Comparison of ENCODE assay signal across 8 cellular contexts in genomic region chr12:47817272-47818006, GRCh38. TPM values are rescaled to one million over a fixed set of nuclear protein-coding genes. Genes with fewer than 3 reads are reported as not detected.
A peak's percentile ranks its signal among the peaks of the same experiment; 100 is the strongest.
DNase-seq lines count a peak whose midpoint lies in the region; ATAC-seq and TF ChIP-seq lines count a peak whose summit lies in the region.

No MANE protein-coding gene starts in this region.

- TF ChIP-seq CTCF in DND-41 (IDR thresholded peaks at IDR 0.05; ENCODE audit: borderline replicate concordance, extremely low read depth, low read length, poor library complexity, severe bottlenecking): peak; percentile 42
- TF ChIP-seq CTCF in PC-3 (conservative IDR thresholded peaks at IDR 0.05; ENCODE audit: low read depth, low read length): peak; percentile 38; the same call in 1 of the 2 replicates
- TF ChIP-seq CTCF in parathyroid adenoma (IDR thresholded peaks at IDR 0.05): peak; percentile 34

- ATAC-seq in DND-41 (ENCODE audit: insufficient read depth, low read depth): no peak
- ATAC-seq in PC-3: no peak
- ATAC-seq in GM19467 (IDR thresholded peaks at IDR 0.05; ENCODE audit: unreplicated experiment): no peak
- no peak for ATAC-seq in HG03025 (IDR thresholded peaks at IDR 0.05; ENCODE audit: low FRiP score, unreplicated experiment)
- ATAC-seq in GM18861 (IDR thresholded peaks at IDR 0.05; ENCODE audit: unreplicated experiment): no peak

- H2AFZ ChIP-seq in DND-41 (ENCODE audit: low read depth, low read length) (no peak overlapping the region), PC-3 (ENCODE audit: low read length) (no peak overlapping the region), parathyroid adenoma (no peak overlapping the region)

- BruUV-seq in PC-3 (replicated peaks; lab: Mats Ljungman, UMichigan): TSS peak; percentile 28

- intact Hi-C loops in PC-3 (cut with micrococcal nuclease): no loop called here

- H4K20me1 ChIP-seq in DND-41 (ENCODE audit: insufficient read depth, low read length) (peaks cover 45% of the 10 kb centered on the region; the same call in 1 of the 2 replicates), PC-3 (ENCODE audit: low read length) (peaks cover 27% of the 10 kb centered on the region; the same call in 1 of the 2 replicates)

- peak overlapping the region; percentile 7; the same call in 1 of the 2 replicates for H3K9ac ChIP-seq in DND-41 (ENCODE audit: low read depth, low read length)
- no peak overlapping the region for H3K9ac ChIP-seq in PC-3 (ENCODE audit: low read length)
- H3K9ac ChIP-seq in parathyroid adenoma: no peak overlapping the region

- peaks cover 2% of the 10 kb centered on the region; the same call in 1 of the 2 replicates for H3K79me2 ChIP-seq in DND-41 (ENCODE audit: insufficient read depth, low read length)
- peaks cover 79% of the 10 kb centered on the region for H3K79me2 ChIP-seq in PC-3 (ENCODE audit: low read length)
- peaks cover 28% of the 10 kb centered on the region for H3K79me2 ChIP-seq in parathyroid adenoma

- no peaks in the 10 kb centered on the region for H3K9me3 ChIP-seq in DND-41 (ENCODE audit: insufficient read depth, low read length, severe bottlenecking)
- H3K9me3 ChIP-seq in PC-3 (ENCODE audit: low read length): no peaks in the 10 kb centered on the region
- H3K9me3 ChIP-seq in parathyroid adenoma (ENCODE audit: control insufficient read depth, low read length): no peaks in the 10 kb centered on the region

- peak overlapping the region; percentile 92; the same call in 1 of the 2 replicates for H3K4me2 ChIP-seq in DND-41 (ENCODE audit: insufficient read depth, low read length)
- H3K4me2 ChIP-seq in PC-3 (ENCODE audit: low read length): peak overlapping the region; percentile 96
- peak overlapping the region; percentile 91 for H3K4me2 ChIP-seq in parathyroid adenoma (ENCODE audit: low read length)

- peaks cover 22% of the 10 kb centered on the region for H3K27me3 ChIP-seq in DND-41 (ENCODE audit: insufficient read depth, low read length, poor library complexity)
- no peaks in the 10 kb centered on the region for H3K27me3 ChIP-seq in PC-3 (ENCODE audit: low read length)
- no peaks in the 10 kb centered on the region for H3K27me3 ChIP-seq in parathyroid adenoma (ENCODE audit: control insufficient read depth, insufficient read depth, low read length)

- peak overlapping the region in 1 of 2 experiments; percentile 0; a peak in 1 of 4 replicates for H3K4me3 ChIP-seq in DND-41 (ENCODE audit: low read depth in 1 of 2, low read length in 2 of 2)
- H3K4me3 ChIP-seq in PC-3 (ENCODE audit: low read length): peak overlapping the region; percentile 86
- H3K4me3 ChIP-seq in parathyroid adenoma (ENCODE audit: low read depth, low read length): peak overlapping the region; percentile 73

- H3K4me1 ChIP-seq in DND-41 (ENCODE audit: insufficient read depth, low read length): peaks cover 57% of the 10 kb centered on the region
- peaks cover 70% of the 10 kb centered on the region for H3K4me1 ChIP-seq in PC-3 (ENCODE audit: insufficient read depth, low read length)
- peaks cover 66% of the 10 kb centered on the region for H3K4me1 ChIP-seq in parathyroid adenoma

- POLR2A ChIA-PET in PC-3 (lab: Charles Lee; ENCODE audit: unreplicated experiment): interaction anchor here (0.5 kb wide), 1 partner anchor 88 kb away, joined by 3 read pairs; the partner anchor contains the start of gene VDR

- CTCF ChIA-PET in PC-3 (lab: Charles Lee): interaction anchor here (2.8 kb wide), 1 partner anchor 21 kb away, joined by 14 read pairs; no protein-coding TSS in a partner anchor

- H3F3A ChIP-seq in PC-3 (ENCODE audit: low read length, unreplicated experiment): no peaks in the 10 kb centered on the region

- no peaks in the 10 kb centered on the region for H3K36me3 ChIP-seq in DND-41 (ENCODE audit: insufficient read depth, low read length)
- peaks cover 10% of the 10 kb centered on the region for H3K36me3 ChIP-seq in PC-3 (ENCODE audit: low read depth, low read length)
- no peaks in the 10 kb centered on the region for H3K36me3 ChIP-seq in parathyroid adenoma (ENCODE audit: control insufficient read depth, insufficient read depth, low read length)

- H3K27ac ChIP-seq in DND-41 (ENCODE audit: low read length) (no peak overlapping the region; the same call in 1 of the 2 replicates), PC-3 (ENCODE audit: low read length) (no peak overlapping the region), epithelial cell of prostate (peak overlapping the region; percentile 91), parathyroid adenoma (peak overlapping the region; percentile 94)

- peak; percentile 41 for DNase-seq in DND-41
- no peak for DNase-seq in PC-3
- no peak for DNase-seq in epithelial cell of prostate (ENCODE audit: low read depth, low spot score)
- DNase-seq in GOT3 (lab: John Stamatoyannopoulos, UW): no peak

- no peaks in the 10 kb centered on the region for H3K9me2 ChIP-seq in PC-3 (replicated peaks; ENCODE audit: low read length)

RNA-seq across cellular contexts. Expression of gene HDAC7, which starts 2.3 kb away (rescaled TPM):
- 44.2 and 59.6 TPM in 2 replicates for total RNA-seq in PC-3 (2014; rRNA removed)

RNA-seq across cellular contexts. Expression of gene SLC48A1, which starts 44.4 kb away (rescaled TPM):
- 21.4 and 22.3 TPM in 2 replicates for total RNA-seq in PC-3 (2014; rRNA removed)

RNA-seq across cellular contexts. Expression of gene RAPGEF3, which starts 58.8 kb away (rescaled TPM):
- 6.7 and 9.3 TPM in 2 replicates for total RNA-seq in PC-3 (2014; rRNA removed)

Comparison
In these comparisons a context has a peak if more than half of its experiments do, and no peak if none do; other contexts are left out.
1. H3K27ac ChIP-seq: peak in epithelial cell of prostate (single experiment) and parathyroid adenoma (single experiment); none in DND-41 (single experiment) and PC-3 (single experiment).
2. Peak in every context shown above with its lines, with median percentiles within 50 percentile points of each other: H3K4me2 ChIP-seq and CTCF ChIP-seq.